In genomic region chr4:173264245-173264959, GRCh38 we compare ENCODE assay signal across 8 cellular contexts.
DNase-seq lines count a peak whose midpoint lies in the region; ATAC-seq and TF ChIP-seq lines count a peak whose summit lies in the region.

No MANE protein-coding gene starts in this region.

- TF ChIP-seq CTCF in heart left ventricle (IDR thresholded peaks at IDR 0.05) (no peak), esophagus squamous epithelium (IDR thresholded peaks at IDR 0.05) (no peak)

- WGBS in heart left ventricle, 4 donors, result 34 to 44% (median 37%) methylated on average over 6 of the region's 6 CpGs
- 27 to 39% methylated on average over 6 of the region's 6 CpGs for WGBS in esophagus squamous epithelium, 2 donors

- intact Hi-C loops in heart left ventricle (cut with DNase I) (no loop called here), esophagus squamous epithelium (cut with DNase I) (no loop called here)

- H3K9me3 ChIP-seq in heart left ventricle (no peaks in the 10 kb centered on the region), esophagus squamous epithelium (no peaks in the 10 kb centered on the region)

- peaks cover 0 to 12% (median 5%) of the 10 kb centered on the region in 12 donors for H3K4me1 ChIP-seq in heart left ventricle
- peaks cover 0 to 10% (median 0%) of the 10 kb centered on the region in 3 donors for H3K4me1 ChIP-seq in esophagus squamous epithelium

- TF ChIP-seq POLR2A in heart left ventricle (IDR thresholded peaks at IDR 0.05), result no peak
- no peak for TF ChIP-seq POLR2A in esophagus squamous epithelium (IDR thresholded peaks at IDR 0.05)

- ATAC-seq in GM18499 (IDR thresholded peaks at IDR 0.05; ENCODE audit: insufficient read depth, unreplicated experiment), result peak; percentile 76
- ATAC-seq in heart left ventricle, result peak; percentile 32 to 94 (median 70)
- no peak for ATAC-seq in GM19455 (IDR thresholded peaks at IDR 0.05; ENCODE audit: unreplicated experiment)

- no peaks in the 10 kb centered on the region for H3K36me3 ChIP-seq in heart left ventricle
- H3K36me3 ChIP-seq in esophagus squamous epithelium, result no peaks in the 10 kb centered on the region

- no peak overlapping the region for H3K4me3 ChIP-seq in heart left ventricle
- no peak overlapping the region for H3K4me3 ChIP-seq in esophagus squamous epithelium

- no peak overlapping the region for H3K27ac ChIP-seq in heart left ventricle
- no peak overlapping the region for H3K27ac ChIP-seq in esophagus squamous epithelium

- H3K27me3 ChIP-seq in heart left ventricle (no peaks in the 10 kb centered on the region), esophagus squamous epithelium (no peaks in the 10 kb centered on the region)

- DNase-seq in H4 (ENCODE audit: low spot score) (peak; percentile 87), M059J (ENCODE audit: low read depth) (peak; percentile 22), heart left ventricle (peak; percentile 26 to 77 (median 62)), esophagus squamous epithelium (lab: John Stamatoyannopoulos, UW) (no peak), NOMO-1 treated with dmso at 0.1 percent for 144 hours (lab: John Stamatoyannopoulos, UW; ENCODE audit: unreplicated experiment) (no peak)
- peak; percentile 15 for DNase-seq in activated CD4-positive, alpha-beta T cell treated with anti-CD3 and anti-CD28 coated beads for 1 hour

Comparison
In these comparisons a context has a peak if more than half of its experiments do, and no peak if none do; other contexts are left out.
1. DNase-seq: peak in H4 (single experiment), M059J (single experiment), activated CD4-positive, alpha-beta T cell treated with anti-CD3 and anti-CD28 coated beads for 1 hour (single experiment) and heart left ventricle (5 of 5); none in esophagus squamous epithelium (single experiment) and NOMO-1 treated with dmso at 0.1 percent for 144 hours (single experiment).